In genomic region chr13:93454656-93455235, GRCh38 we compare ENCODE assay signal across 7 cellular contexts.
DNase-seq lines count a peak whose midpoint lies in the region; ATAC-seq and TF ChIP-seq lines count a peak whose summit lies in the region.
"Not testable (repeated sequence)": the region's sequence is repeated elsewhere in the genome, so short reads cannot be mapped to it uniquely, and the experiment has no call there.

No MANE protein-coding gene starts in this region.

- H3K4me3 ChIP-seq in kidney epithelial cell (ENCODE audit: low read depth, low read length): peak overlapping the region; percentile 14
- H3K4me3 ChIP-seq in lung: not testable (repeated sequence)
- H3K4me3 ChIP-seq in upper lobe of left lung: peak overlapping the region in 2 of 4 donors; percentile 21 to 47

- H3K4me1 ChIP-seq in lung (ENCODE audit: control insufficient read depth in 2 of 2, insufficient read depth in 2 of 2, low read length in 2 of 2); upper lobe of left lung: not testable (repeated sequence)

- not testable (repeated sequence) for TF ChIP-seq POLR2A in upper lobe of left lung (IDR thresholded peaks at IDR 0.05)

- H3K27me3 ChIP-seq in kidney epithelial cell (ENCODE audit: control insufficient read depth, insufficient read depth, low read length); lung (ENCODE audit: control insufficient read depth, insufficient read depth); upper lobe of left lung: not testable (repeated sequence)

- TF ChIP-seq CTCF in kidney epithelial cell (IDR thresholded peaks at IDR 0.05; ENCODE audit: insufficient read depth, low read length, poor library complexity, severe bottlenecking); lung (IDR thresholded peaks at IDR 0.05; ENCODE audit: control extremely low read depth, extremely low read depth); upper lobe of left lung (IDR thresholded peaks at IDR 0.05): not testable (repeated sequence)

- not testable (repeated sequence) for H3K27ac Mint-ChIP-seq in dendritic cell treated with granulocyte-macrophage colony-stimulating factor and Interleukin-4, amounts not matched to agents 40 ng/mL and 50 ng/mL, for 4 days

- DNase-seq in ELF-1 (ENCODE audit: low read depth, low spot score): peak; percentile 21
- DNase-seq in left ventricle myocardium superior: peak; percentile 34
- not testable (repeated sequence) for DNase-seq in kidney epithelial cell (ENCODE audit: low read depth)
- DNase-seq in lung (ENCODE audit: low spot score): peak; percentile 54
- peak; percentile 41 to 85 for DNase-seq in upper lobe of left lung

- peak overlapping the region; percentile 9 for H3K4me3 Mint-ChIP-seq in dendritic cell treated with granulocyte-macrophage colony-stimulating factor and Interleukin-4, amounts not matched to agents 40 ng/mL and 50 ng/mL, for 4 days

- H3K9me3 Mint-ChIP-seq in dendritic cell treated with granulocyte-macrophage colony-stimulating factor and Interleukin-4, amounts not matched to agents 40 ng/mL and 50 ng/mL, for 4 days: not testable (repeated sequence)

- intact Hi-C loops in dendritic cell treated with granulocyte-macrophage colony-stimulating factor and Interleukin-4, amounts not matched to agents 40 ng/mL and 50 ng/mL, for 4 days (cut with micrococcal nuclease); left ventricle myocardium superior (cut with micrococcal nuclease): not testable (repeated sequence)

- not testable (repeated sequence) for ATAC-seq in left ventricle myocardium superior; lung (ENCODE audit: insufficient read depth, low FRiP score); upper lobe of left lung (ENCODE audit: low FRiP score in 2 of 2)

- not testable (repeated sequence) for H3K4me1 Mint-ChIP-seq in dendritic cell treated with granulocyte-macrophage colony-stimulating factor and Interleukin-4, amounts not matched to agents 40 ng/mL and 50 ng/mL, for 4 days (ENCODE audit: low read depth)

- not testable (repeated sequence) for H3K36me3 ChIP-seq in KOPT-K1 (ENCODE audit: insufficient read depth, low read length); kidney epithelial cell (ENCODE audit: control insufficient read depth, insufficient read depth, low read length); lung (ENCODE audit: control insufficient read depth in 2 of 2, insufficient read depth in 2 of 2, low read length in 2 of 2); upper lobe of left lung

- 65 to 92% methylated on average over 27 to 36 of the region's 36 CpGs for WGBS in lung, 2 donors
- WGBS in upper lobe of left lung, 2 donors: 70 to 98% methylated on average over 16 to 28 of the region's 36 CpGs

- not testable (repeated sequence) for H3K27me3 Mint-ChIP-seq in dendritic cell treated with granulocyte-macrophage colony-stimulating factor and Interleukin-4, amounts not matched to agents 40 ng/mL and 50 ng/mL, for 4 days

- H3K36me3 Mint-ChIP-seq in dendritic cell treated with granulocyte-macrophage colony-stimulating factor and Interleukin-4, amounts not matched to agents 40 ng/mL and 50 ng/mL, for 4 days (ENCODE audit: low read depth): not testable (repeated sequence)

- not testable (repeated sequence) for H3K9me3 ChIP-seq in KOPT-K1 (ENCODE audit: insufficient read depth, low read length, poor library complexity, severe bottlenecking); lung (ENCODE audit: control insufficient read depth in 2 of 2, insufficient read depth in 1 of 2, low read length in 1 of 2); upper lobe of left lung

- H3K27ac ChIP-seq in KOPT-K1 (ENCODE audit: low read depth, low read length, poor library complexity, severe bottlenecking): peak overlapping the region; percentile 66
- not testable (repeated sequence) for H3K27ac ChIP-seq in lung (ENCODE audit: low read depth in 1 of 2, low read length in 1 of 2); upper lobe of left lung

- not testable (repeated sequence) for TF ChIP-seq EP300 in upper lobe of left lung (IDR thresholded peaks at IDR 0.05)
